Comparison of ENCODE assay signal across 31 cellular contexts in genomic region chr1:49251385-49251784, GRCh38.
"Had no signal": no experiment of that assay in that cellular context is flagged by ENCODE, and none has a peak within 500 bp of the region (broad histone marks: within the 10 kb centered on the region; RNA-seq: fewer than 3 reads in every experiment).

No MANE protein-coding gene starts in this region.

- H3K27ac Mint-ChIP-seq: mesothelial cell of epicardium; natural killer cell treated with Interleukin-12 subunit alpha and Interleukin-12 subunit beta and Interleukin-15 and Interleukin-18, amount 100 ng/mL, for 72 hours; progenitor cell of endocrine pancreas; stimulated activated naive CD8-positive, alpha-beta T cell treated with anti-CD3 and anti-CD28 coated beads, Interleukin-15, amount 100 ng/mL, for 72 hours had no signal

- H3K79me2 ChIP-seq: parathyroid adenoma had no signal

- H3K4me2 ChIP-seq: smooth muscle cell had no signal

- H3K9ac ChIP-seq: parathyroid adenoma had no signal

- H3K27me3 Mint-ChIP-seq: natural killer cell treated with Interleukin-12 subunit alpha and Interleukin-12 subunit beta and Interleukin-15 and Interleukin-18, amount 100 ng/mL, for 72 hours; progenitor cell of endocrine pancreas; stimulated activated naive CD8-positive, alpha-beta T cell treated with anti-CD3 and anti-CD28 coated beads, Interleukin-15, amount 100 ng/mL, for 72 hours had no signal

- H3K36me3 ChIP-seq: gastrocnemius medialis, left lung, neutrophil, right atrium auricular region, suprapubic skin, transverse colon, upper lobe of right lung, uterus had no signal

- H2AFZ ChIP-seq: parathyroid adenoma had no signal

- H3K27me3 ChIP-seq: dorsolateral prefrontal cortex, gastrocnemius medialis, left lung, neutrophil, right atrium auricular region, suprapubic skin, transverse colon, upper lobe of right lung, uterus had no signal

- H3K4me3 Mint-ChIP-seq: mesothelial cell of epicardium; naive B cell; natural killer cell treated with Interleukin-12 subunit alpha and Interleukin-12 subunit beta and Interleukin-15 and Interleukin-18, amount 100 ng/mL, for 72 hours; neural crest cell; stimulated activated naive CD8-positive, alpha-beta T cell treated with anti-CD3 and anti-CD28 coated beads, Interleukin-15, amount 100 ng/mL, for 72 hours had no signal

- H3K4me1 Mint-ChIP-seq: mesothelial cell of epicardium; naive B cell; neural crest cell; stimulated activated naive CD8-positive, alpha-beta T cell treated with anti-CD3 and anti-CD28 coated beads, Interleukin-15, amount 100 ng/mL, for 72 hours had no signal

- DNase-seq: dorsolateral prefrontal cortex; effector CD4-positive, alpha-beta T cell; foreskin fibroblast; gastrocnemius medialis; head of caudate nucleus; left cardiac atrium; mesenchymal stem cell; mucosa of descending colon; naive B cell; stimulated activated CD4-positive, alpha-beta T cell treated with anti-CD3 and anti-CD28 coated beads, Interleukin-12 subunit alpha, Interleukin-12 subunit beta, amount 100 ng/mL, for 4 hours; stimulated activated CD4-positive, alpha-beta T cell treated with anti-CD3 and anti-CD28 coated beads, Interleukin-1b, Interleukin-23, amount 100 ng/mL, for 48 hours; stimulated activated CD4-positive, alpha-beta T cell treated with anti-CD3 and anti-CD28 coated beads, Interleukin-4, amount 100 ng/mL, for 1 hour; stimulated activated CD8-positive, alpha-beta memory T cell treated with anti-CD3 and anti-CD28 coated beads, Interleukin-4, amount 100 ng/mL, for 48 hours; stimulated activated naive CD4-positive, alpha-beta T cell; stimulated activated naive CD8-positive, alpha-beta T cell treated with anti-CD3 and anti-CD28 coated beads, Interleukin-15, amount 100 ng/mL, for 72 hours; transverse colon; upper lobe of right lung; uterus had no signal

- H3K27ac ChIP-seq: dorsolateral prefrontal cortex, epithelial cell of prostate, gastrocnemius medialis, left lung, neutrophil, parathyroid adenoma, right atrium auricular region, suprapubic skin, transverse colon, upper lobe of right lung, uterus had no signal

- H3K9me3 ChIP-seq: gastrocnemius medialis, neutrophil, upper lobe of right lung, uterus had no signal

- ATAC-seq: esophagus mucosa; gastrocnemius medialis; left cardiac atrium; left lung; mucosa of descending colon; natural killer cell treated with Interleukin-12 subunit alpha and Interleukin-12 subunit beta and Interleukin-15 and Interleukin-18, amount 100 ng/mL, for 72 hours; sciatic nerve; stimulated activated naive CD8-positive, alpha-beta T cell treated with anti-CD3 and anti-CD28 coated beads, Interleukin-15, amount 100 ng/mL, for 72 hours; upper lobe of right lung had no signal

- H3K4me3 ChIP-seq: dorsolateral prefrontal cortex, gastrocnemius medialis, left lung, mucosa of descending colon, right atrium auricular region, smooth muscle cell, suprapubic skin, transverse colon, upper lobe of right lung, uterus had no signal

- H3K4me1 ChIP-seq: gastrocnemius medialis, left lung, parathyroid adenoma, right atrium auricular region, suprapubic skin, transverse colon, upper lobe of right lung, uterus had no signal
